ENCODE assay signal across 1 cellular context in genomic region chr19:32870981-32871451, GRCh38.
TF ChIP-seq lines count a peak whose summit lies in the region.

No MANE protein-coding gene starts in this region.

TF ChIP-seq in H1, 55 proteins besides CTCF, POLR2A, EP300 and RAD21 (continued from another document):
- TF ChIP-seq CHD7 (IDR thresholded peaks at IDR 0.05; ENCODE audit: insufficient replicate concordance, low read length) (no peak), POLR2AphosphoS5 (IDR thresholded peaks at IDR 0.05; ENCODE audit: low read depth, low read length) (no peak), GTF2F1 (IDR thresholded peaks at IDR 0.05; ENCODE audit: borderline replicate concordance, low read depth, low read length) (no peak), TCF12 (IDR thresholded peaks at IDR 0.05; ENCODE audit: low read depth, low read length) (no peak), FOSL1 (IDR thresholded peaks at IDR 0.05; ENCODE audit: insufficient read depth, low read depth, low read length) (no peak), MAFK (IDR thresholded peaks at IDR 0.05; ENCODE audit: low read depth, low read length) (no peak)
TF ChIP-seq in H1: peak in this region for 0.
